ENCODE assay signal across 8 cellular contexts in the genomic region with DNA sequence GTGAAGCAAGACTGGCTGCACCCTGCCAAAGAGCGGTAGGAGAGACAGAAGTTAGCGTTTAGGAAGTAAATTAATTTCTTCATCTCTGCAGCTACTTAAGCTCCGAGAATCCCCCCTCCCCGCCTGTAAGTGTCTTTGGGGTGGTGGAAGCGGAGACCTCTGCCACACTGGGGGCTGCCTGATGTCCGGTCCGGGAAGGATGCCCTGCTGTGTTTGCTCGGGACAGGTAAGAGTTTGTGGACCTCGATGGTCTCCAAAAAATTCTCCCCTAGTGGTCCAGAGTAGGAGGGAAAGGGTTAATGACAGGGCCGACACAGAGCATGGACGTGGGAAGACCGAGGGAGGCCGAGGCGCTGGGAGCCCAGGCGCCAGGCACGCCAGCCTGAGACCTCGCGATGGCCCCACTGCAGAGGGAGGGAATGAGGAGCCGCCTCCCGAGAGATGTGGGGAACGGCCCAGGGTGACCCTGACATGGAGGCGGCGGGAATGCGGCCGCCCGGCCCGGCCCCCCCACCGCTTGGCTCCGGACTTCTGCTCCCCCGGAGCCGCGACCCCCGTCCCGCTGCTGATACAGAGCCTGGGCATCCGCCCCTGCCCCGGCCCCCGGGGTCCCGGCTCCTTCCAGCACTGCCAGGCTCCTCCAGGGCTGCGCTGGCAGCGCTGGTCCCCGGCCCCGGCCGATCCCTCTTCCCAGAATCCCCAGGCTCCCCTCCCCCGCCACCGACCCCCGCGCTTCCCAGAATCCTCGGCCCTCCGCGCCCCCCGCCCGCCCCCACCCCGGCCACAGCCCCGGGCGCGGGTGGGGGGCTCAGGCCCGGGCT. TPM values are rescaled to one million over a fixed set of nuclear protein-coding genes. Genes with fewer than 3 reads are reported as not detected.
DNase-seq lines count a peak whose midpoint lies in the region; ATAC-seq and TF ChIP-seq lines count a peak whose summit lies in the region.

No MANE protein-coding gene starts in this region.

- intact Hi-C loops in spleen (cut with DNase I; ENCODE audit: low total_unique reads), result loop anchor here (10.0 kb wide), 1 partner anchor 58 kb away; no protein-coding TSS in a partner anchor

- peak overlapping the region; percentile 74 for H3K4me3 ChIP-seq in NB4 (ENCODE audit: low read depth, low read length)
- peak overlapping the region; percentile 92 for H3K4me3 ChIP-seq in brain microvascular endothelial cell (ENCODE audit: low read depth, low read length)
- H3K4me3 ChIP-seq in spleen, result peak overlapping the region; percentile 65 to 93 (median 78)

- no peak for TF ChIP-seq CTCF in NB4 (IDR thresholded peaks at IDR 0.05; ENCODE audit: low read depth, low read length)
- TF ChIP-seq CTCF in brain microvascular endothelial cell (IDR thresholded peaks at IDR 0.05; ENCODE audit: low read depth, low read length, missing control alignments), result no peak
- no peak for TF ChIP-seq CTCF in spleen (IDR thresholded peaks at IDR 0.05 in 8 of 11, conservative IDR thresholded peaks at IDR 0.05 in 3 of 11)

- ATAC-seq in GM18517 (IDR thresholded peaks at IDR 0.05; ENCODE audit: unreplicated experiment), result no peak

- no peaks in the 10 kb centered on the region for H3K27me3 ChIP-seq in brain microvascular endothelial cell (replicated peaks)
- peaks cover 0 to 26% (median 0%) of the 10 kb centered on the region in 7 donors for H3K27me3 ChIP-seq in spleen (replicated peaks in 1 of 7)

- TF ChIP-seq POLR2A in NB4 (IDR thresholded peaks at IDR 0.05; ENCODE audit: extremely low read depth, insufficient read length) (no peak), spleen (IDR thresholded peaks at IDR 0.05) (no peak)

- in situ Hi-C loops in brain microvascular endothelial cell (cut with HindIII; ENCODE audit: low pct_ligation_motif_present, low sequenced_read_pairs), result loop anchor here (25.0 kb wide), 1 partner anchor 101 kb away; a partner anchor contains a TSS

- peaks cover 24% of the 10 kb centered on the region for H3K36me3 ChIP-seq in brain microvascular endothelial cell (replicated peaks)
- peaks cover 0 to 33% (median 24%) of the 10 kb centered on the region in 6 donors for H3K36me3 ChIP-seq in spleen

- H3K27ac ChIP-seq in brain microvascular endothelial cell, result peak overlapping the region; percentile 81
- peak overlapping the region; percentile 66 to 89 (median 84) for H3K27ac ChIP-seq in spleen

- DNase-seq in DMS53 (lab: John Stamatoyannopoulos, UW) (peak; percentile 71), DMS53 treated with DMSO at 0.1 percent for 48 hours (lab: John Stamatoyannopoulos, UW; ENCODE audit: unreplicated experiment) (no peak), NB4 (ENCODE audit: low read depth) (peak; percentile 62), brain microvascular endothelial cell (peak; percentile 77), iris pigment epithelial cell (ENCODE audit: low read depth) (peak; percentile 82), spleen (no peak), NCI-H2029 (lab: John Stamatoyannopoulos, UW) (no peak)

- peaks cover 0 to 42% (median 26%) of the 10 kb centered on the region in 6 donors for H3K4me1 ChIP-seq in spleen

- WGBS in spleen, 5 donors, result 5 to 13% (median 9%) methylated on average over 22 to 57 of the region's 57 CpGs

- no peaks in the 10 kb centered on the region for H3K9me3 ChIP-seq in spleen

RNA-seq across cellular contexts. Expression of a gene that starts 0.7 kb away (rescaled TPM):
- total RNA-seq in spleen, result 10 to 100 TPM in 5 of 7 donors, 1 to 10 TPM in 2; 7.6 to 13.9 (median 12.5) TPM
- polyA plus RNA-seq in spleen, result 1 to 10 TPM; 1.3 to 3.1 (median 1.7) TPM

RNA-seq across cellular contexts. Expression of a gene that starts 24.2 kb away (rescaled TPM):
- 100 to 1,000 TPM in 2 of 7 donors, 10 to 100 TPM in 5; 65.9 to 111 (median 88.8) TPM for total RNA-seq in spleen
- 10 to 100 TPM; 38.1 to 63.9 (median 50.0) TPM for polyA plus RNA-seq in spleen

RNA-seq across cellular contexts. Expression of a gene that starts 24.5 kb away (rescaled TPM):
- total RNA-seq in spleen, result 1 to 10 TPM; 3.1 to 7.2 (median 4.1) TPM
- polyA plus RNA-seq in spleen, result 10 to 100 TPM in 1 of 3 donors, 1 to 10 TPM in 2; 8.2 to 15.5 (median 8.3) TPM

RNA-seq across cellular contexts. Expression of a gene that starts 38.1 kb away (rescaled TPM):
- total RNA-seq in spleen, result 10 to 100 TPM; 28.5 to 36.7 (median 34.0) TPM
- polyA plus RNA-seq in spleen, result 10 to 100 TPM; 30.3 to 51.6 (median 42.8) TPM

Comparison
In these comparisons a context has a peak if more than half of its experiments do, and no peak if none do; other contexts are left out.
1. DNase-seq: peak in DMS53 (single experiment), NB4 (single experiment), brain microvascular endothelial cell (single experiment) and iris pigment epithelial cell (single experiment); none in DMS53 treated with DMSO at 0.1 percent for 48 hours (single experiment), spleen (single experiment) and NCI-H2029 (single experiment).
2. Peak in every context shown above with its lines, with median percentiles within 50 percentile points of each other: H3K4me3 ChIP-seq.